ENCODE assay signal across 10 cellular contexts in genomic region chr3:34948431-34948971, GRCh38.
"Had no signal": no experiment of that assay in that cellular context is flagged by ENCODE, and none has a peak within 500 bp of the region (broad histone marks: within the 10 kb centered on the region; RNA-seq: fewer than 3 reads in every experiment).

No MANE protein-coding gene starts in this region.

- DNase-seq: activated naive CD4-positive, alpha-beta T cell treated with anti-CD3 and anti-CD28 coated beads, Interleukin-2, amount 50 U/mL, for 16 hours; central memory CD4-positive, alpha-beta T cell; left ventricle myocardium superior; stimulated activated CD4-positive, alpha-beta T cell treated with anti-CD3 and anti-CD28 coated beads, Interleukin-15, amount 100 ng/mL, for 24 hours; stimulated activated CD4-positive, alpha-beta T cell treated with anti-CD3 and anti-CD28 coated beads, Interleukin-4, amount 100 ng/mL, for 4 hours; stomach had no signal

- H3K4me3 ChIP-seq: stomach, thoracic aorta had no signal

- ATAC-seq: activated CD4-positive, CD25-positive, alpha-beta regulatory T cell treated with anti-CD3 and anti-CD28 coated beads, Interleukin-2, amount 50 U/mL, for 24 hours had no signal

- H3K36me3 ChIP-seq: stomach, thoracic aorta had no signal

- H2AFZ ChIP-seq: parathyroid adenoma had no signal

- H3K9ac ChIP-seq: parathyroid adenoma had no signal

- H3K9me3 ChIP-seq: thoracic aorta had no signal

- H3K79me2 ChIP-seq: parathyroid adenoma had no signal

- H3K27me3 ChIP-seq: stomach had no signal

- H3K4me3 Mint-ChIP-seq: T-helper 2 cell treated with Interferon-gamma antibody and Interleukin-4, amounts not matched to agents 5 μg/mL and 100 μg/mL, for 36 hours had no signal

- H3K27ac ChIP-seq: parathyroid adenoma, stomach had no signal
